1 cellular context compared by ENCODE assay signal in genomic region chr17:77279448-77280303, GRCh38.
A peak's percentile ranks its signal among the peaks of the same experiment; 100 is the strongest.
TF ChIP-seq lines count a peak whose summit lies in the region.

No MANE protein-coding gene starts in this region.

TF ChIP-seq in HepG2, 621 proteins besides CTCF, POLR2A, EP300 and RAD21 (continued from another document and continues in another):
- TF ChIP-seq ZNF407 (CRISPR knock-in tag; IDR thresholded peaks at IDR 0.05; ENCODE audit: not compliant biosample characterization) (peak; percentile 97), ZNF343 (CRISPR knock-in tag; IDR thresholded peaks at IDR 0.05) (no peak), MXD1 (CRISPR knock-in tag; IDR thresholded peaks at IDR 0.05) (0 out of 2 replicates have a peak, but pooled peaks have one; percentile 12), ZNF740 (CRISPR knock-in tag; IDR thresholded peaks at IDR 0.05) (peak; percentile 69; the same call in 1 of the 2 replicates), U2AF1 (optimal IDR thresholded peaks at IDR 0.05; ENCODE audit: low read depth, low read length) (peak; percentile 66), SIX4 (CRISPR knock-in tag; IDR thresholded peaks at IDR 0.05) (peak; percentile 37; the same call in 1 of the 2 replicates), SMAD3 (CRISPR knock-in tag; IDR thresholded peaks at IDR 0.05) (no peak; the same call in 1 of the 2 replicates), RFX1 (IDR thresholded peaks at IDR 0.05) (no peak), MLLT10 (CRISPR knock-in tag; IDR thresholded peaks at IDR 0.05) (no peak), MEIS1 (CRISPR knock-in tag; IDR thresholded peaks at IDR 0.05; ENCODE audit: borderline replicate concordance) (no peak), ZBTB4 (CRISPR knock-in tag; IDR thresholded peaks at IDR 0.05; ENCODE audit: borderline replicate concordance) (no peak; the same call in 1 of the 2 replicates), ZNF317 (CRISPR knock-in tag; IDR thresholded peaks at IDR 0.05) (0 out of 2 replicates have a peak, but pooled peaks have one; percentile 43), PHF21A (CRISPR knock-in tag; IDR thresholded peaks at IDR 0.05) (peak; percentile 94), HNRNPUL1 (IDR thresholded peaks at IDR 0.05; ENCODE audit: low read depth, low read length) (no peak), NR3C1 (CRISPR knock-in tag; IDR thresholded peaks at IDR 0.05) (no peak), ZNF281 (CRISPR knock-in tag; IDR thresholded peaks at IDR 0.05; ENCODE audit: borderline replicate concordance) (peak; percentile 79; the same call in 1 of the 2 replicates), ZNF691 (CRISPR knock-in tag; IDR thresholded peaks at IDR 0.05; ENCODE audit: borderline replicate concordance, low read depth) (0 out of 2 replicates have a peak, but pooled peaks have one; percentile 36), CENPX (CRISPR knock-in tag; IDR thresholded peaks at IDR 0.05) (no peak), KDM6A (CRISPR knock-in tag; IDR thresholded peaks at IDR 0.05; ENCODE audit: low read depth) (0 out of 2 replicates have a peak, but pooled peaks have one; percentile 28), HOMEZ (CRISPR knock-in tag; IDR thresholded peaks at IDR 0.05; ENCODE audit: low read depth) (peak; percentile 63; the same call in 1 of the 2 replicates), ZNF570 (CRISPR knock-in tag; IDR thresholded peaks at IDR 0.05; ENCODE audit: borderline replicate concordance) (no peak), PRPF4 (IDR thresholded peaks at IDR 0.05; ENCODE audit: low read depth, low read length, poor library complexity, severe bottlenecking) (no peak), AGO2 (optimal IDR thresholded peaks at IDR 0.05; ENCODE audit: low read depth, low read length) (no peak), RARA (CRISPR knock-in tag; IDR thresholded peaks at IDR 0.05) (no peak; the same call in none of the 2 replicates), ZNF891 (CRISPR knock-in tag; IDR thresholded peaks at IDR 0.05) (no peak; the same call in 1 of the 2 replicates), ZGPAT (CRISPR knock-in tag; IDR thresholded peaks at IDR 0.05) (peak; percentile 69), SYNCRIP (IDR thresholded peaks at IDR 0.05; ENCODE audit: insufficient read depth, low read depth, low read length) (no peak), ZFY (CRISPR knock-in tag; IDR thresholded peaks at IDR 0.05) (peak; percentile 79), JUNB (CRISPR knock-in tag; IDR thresholded peaks at IDR 0.05; ENCODE audit: borderline replicate concordance) (no peak), ZBTB49 (CRISPR knock-in tag; IDR thresholded peaks at IDR 0.05; ENCODE audit: borderline replicate concordance) (no peak), MEF2D (CRISPR knock-in tag; IDR thresholded peaks at IDR 0.05) (no peak; the same call in 1 of the 2 replicates), DNMT1 (CRISPR knock-in tag; IDR thresholded peaks at IDR 0.05) (0 out of 2 replicates have a peak, but pooled peaks have one; percentile 53), ZNF253 (CRISPR knock-in tag; IDR thresholded peaks at IDR 0.05; ENCODE audit: borderline replicate concordance) (no peak; the same call in 1 of the 2 replicates), E2F5 (CRISPR knock-in tag; conservative IDR thresholded peaks at IDR 0.05) (no peak)
